Comparison of ENCODE assay signal across 29 cellular contexts in the genomic region with DNA sequence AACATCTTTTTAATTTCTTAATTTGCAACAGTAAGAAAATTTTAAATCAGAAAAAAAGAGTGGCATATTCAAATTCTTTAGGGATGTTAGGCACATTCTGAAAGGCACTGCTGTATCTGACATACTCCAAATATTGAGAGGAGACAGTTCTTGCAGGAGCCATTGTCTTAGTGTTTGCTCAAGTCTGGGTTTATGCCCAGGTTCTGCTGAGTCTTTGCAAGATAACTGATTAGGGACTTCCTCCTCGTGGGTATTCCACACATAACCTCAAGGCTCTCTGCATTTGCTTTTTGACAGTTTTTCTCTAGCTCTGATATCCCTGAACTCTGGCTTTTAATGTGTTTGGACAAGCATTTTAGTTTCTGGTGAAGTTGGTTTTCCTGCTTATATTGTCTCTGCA. TPM values are rescaled to one million over a fixed set of nuclear protein-coding genes. Genes with fewer than 3 reads are reported as not detected.
DNase-seq lines count a peak whose midpoint lies in the region; ATAC-seq and TF ChIP-seq lines count a peak whose summit lies in the region.
"Had no signal": no experiment of that assay in that cellular context is flagged by ENCODE, and none has a peak within 500 bp of the region (broad histone marks: within the 10 kb centered on the region; RNA-seq: fewer than 3 reads in every experiment).

No MANE protein-coding gene starts in this region.

- DNase-seq in NCI-H2029 treated with DMSO at 0.1 percent for 48 hours (lab: John Stamatoyannopoulos, UW) (peak; percentile 8), NCI-H2029 (lab: John Stamatoyannopoulos, UW) (no peak), OCI-M1 (lab: John Stamatoyannopoulos, UW) (peak; percentile 65), chondrocyte (ENCODE audit: low spot score) (no peak), prostate gland (ENCODE audit: low spot score) (peak; percentile 12), testis (no peak), AG08395 (ENCODE audit: low spot score) (no peak)
- DNase-seq: activated CD4-positive, alpha-beta T cell treated with anti-CD3 and anti-CD28 coated beads, Interleukin-2, amount 50 U/mL, for 1 hour; activated CD8-positive, alpha-beta memory T cell treated with anti-CD3 and anti-CD28 coated beads, Interleukin-2, amount 10 ng/mL, durations not matched to agents 7 days and 5 days; activated T-cell treated with anti-CD3 and anti-CD28 coated beads, Interleukin-2, amount 50 U/mL, for 48 hours; AML-193; CD4-positive, alpha-beta memory T cell; DMS 273 treated with DMSO at 0.1 percent for 48 hours; left ventricle myocardium inferior; MG63; naive B cell; NCI-H1436; NCI-H524 treated with DMSO at 0.1 percent for 48 hours; nucleus accumbens; stimulated activated naive CD4-positive, alpha-beta T cell; T-helper 2 cell; uterus had no signal

- TF ChIP-seq POLR2A in prostate gland (IDR thresholded peaks at IDR 0.05) (no peak), testis (IDR thresholded peaks at IDR 0.05) (no peak)

- peaks cover 3% of the 10 kb centered on the region for H3K4me1 Mint-ChIP-seq in chondrocyte (ENCODE audit: low read depth)
- H3K4me1 Mint-ChIP-seq: brain, mesothelial cell of epicardium, WTC11 had no signal

- H3K27ac Mint-ChIP-seq in chondrocyte (ENCODE audit: unreplicated experiment), result peak overlapping the region; percentile 8
- H3K27ac Mint-ChIP-seq: activated CD8-positive, alpha-beta memory T cell treated with anti-CD3 and anti-CD28 coated beads, Interleukin-2, amount 10 ng/mL, durations not matched to agents 7 days and 5 days; brain; CD4-positive, alpha-beta memory T cell; mesothelial cell of epicardium; naive B cell; WTC11 had no signal

- no peak for ATAC-seq in GM21381 (IDR thresholded peaks at IDR 0.05; ENCODE audit: unreplicated experiment)
- ATAC-seq: activated CD8-positive, alpha-beta memory T cell treated with anti-CD3 and anti-CD28 coated beads, Interleukin-2, amount 10 ng/mL, durations not matched to agents 7 days and 5 days; WTC11 had no signal

- no peak overlapping the region for H3K4me3 Mint-ChIP-seq in chondrocyte (ENCODE audit: unreplicated experiment)
- H3K4me3 Mint-ChIP-seq: activated CD8-positive, alpha-beta memory T cell treated with anti-CD3 and anti-CD28 coated beads, Interleukin-2, amount 10 ng/mL, durations not matched to agents 7 days and 5 days; brain; CD4-positive, alpha-beta memory T cell; mesothelial cell of epicardium; naive B cell; WTC11 had no signal

- H3K27ac ChIP-seq in prostate gland, result peak overlapping the region in 1 of 2 donors; percentile 81
- H3K27ac ChIP-seq in testis, result no peak overlapping the region
- H3K27ac ChIP-seq: left ventricle myocardium inferior, SJSA1, thoracic aorta, uterus had no signal

- TF ChIP-seq CTCF in chondrocyte (IDR thresholded peaks at IDR 0.05), result no peak
- no peak for TF ChIP-seq CTCF in prostate gland (IDR thresholded peaks at IDR 0.05)
- TF ChIP-seq CTCF in testis (IDR thresholded peaks at IDR 0.05), result no peak

- H3K9me3 ChIP-seq in prostate gland (no peaks in the 10 kb centered on the region), testis (no peaks in the 10 kb centered on the region)
- H3K9me3 ChIP-seq: HAP-1, left ventricle myocardium inferior, MG63, SJSA1, thoracic aorta, uterus had no signal

- WGBS in prostate gland, result 0% methylated on average over 1 of the region's 1 CpG
- WGBS in testis, 2 donors, result 9 to 18% methylated on average over 1 of the region's 1 CpG

- H3K9me3 Mint-ChIP-seq in chondrocyte (ENCODE audit: low read depth), result no peaks in the 10 kb centered on the region
- H3K9me3 Mint-ChIP-seq: brain, mesothelial cell of epicardium, WTC11 had no signal

- H3K36me3 ChIP-seq in prostate gland (no peaks in the 10 kb centered on the region), testis (ENCODE audit: low read depth, missing control alignments) (no peaks in the 10 kb centered on the region)
- H3K36me3 ChIP-seq: HAP-1, MG63, SJSA1, uterus had no signal

- H3K36me3 Mint-ChIP-seq in chondrocyte (ENCODE audit: low read depth), result peaks cover 6% of the 10 kb centered on the region
- H3K36me3 Mint-ChIP-seq: activated CD8-positive, alpha-beta memory T cell treated with anti-CD3 and anti-CD28 coated beads, Interleukin-2, amount 10 ng/mL, durations not matched to agents 7 days and 5 days; CD4-positive, alpha-beta memory T cell; naive B cell had no signal

- no peak overlapping the region for H3K4me3 ChIP-seq in prostate gland
- no peak overlapping the region for H3K4me3 ChIP-seq in testis
- H3K4me3 ChIP-seq: HAP-1, left ventricle myocardium inferior, MG63, SJSA1, thoracic aorta, uterus had no signal

- no peaks in the 10 kb centered on the region for H3K27me3 ChIP-seq in prostate gland (replicated peaks; ENCODE audit: insufficient read depth)
- no peaks in the 10 kb centered on the region for H3K27me3 ChIP-seq in testis
- H3K27me3 ChIP-seq: MG63, SJSA1, uterus had no signal

- H3K27me3 Mint-ChIP-seq in chondrocyte (ENCODE audit: low read depth), result no peaks in the 10 kb centered on the region

- H3K4me1 ChIP-seq in prostate gland (replicated peaks) (no peaks in the 10 kb centered on the region), testis (no peaks in the 10 kb centered on the region)
- H3K4me1 ChIP-seq: SJSA1, uterus had no signal

- intact Hi-C loops in prostate gland (cut with DNase I) (no loop called here), testis (cut with DNase I; ENCODE audit: low total_unique reads) (no loop called here)

RNA-seq across cellular contexts. Expression of a gene that starts 52.6 kb away (rescaled TPM):
- total RNA-seq in chondrocyte, result 1,042 to 1,173 TPM (median 1,077 TPM) in 3 replicates
- 1,000 to 10,000 TPM; 1,494 to 4,548 TPM for total RNA-seq in prostate gland
- total RNA-seq in testis, result 1,000 to 10,000 TPM in 1 of 2 donors, 100 to 1,000 TPM in 1; 896 to 1,385 TPM
- 1,182 TPM for polyA plus RNA-seq in testis (ENCODE audit: insufficient read depth, low read depth, low replicate concordance)

Comparison
In these comparisons a context has a peak if more than half of its experiments do, and no peak if none do; other contexts are left out.
1. DNase-seq: peak in NCI-H2029 treated with DMSO at 0.1 percent for 48 hours (single experiment), OCI-M1 (single experiment) and prostate gland (single experiment); none in NCI-H2029 (single experiment), chondrocyte (single experiment), testis (single experiment) and AG08395 (single experiment).